In the genomic region with DNA sequence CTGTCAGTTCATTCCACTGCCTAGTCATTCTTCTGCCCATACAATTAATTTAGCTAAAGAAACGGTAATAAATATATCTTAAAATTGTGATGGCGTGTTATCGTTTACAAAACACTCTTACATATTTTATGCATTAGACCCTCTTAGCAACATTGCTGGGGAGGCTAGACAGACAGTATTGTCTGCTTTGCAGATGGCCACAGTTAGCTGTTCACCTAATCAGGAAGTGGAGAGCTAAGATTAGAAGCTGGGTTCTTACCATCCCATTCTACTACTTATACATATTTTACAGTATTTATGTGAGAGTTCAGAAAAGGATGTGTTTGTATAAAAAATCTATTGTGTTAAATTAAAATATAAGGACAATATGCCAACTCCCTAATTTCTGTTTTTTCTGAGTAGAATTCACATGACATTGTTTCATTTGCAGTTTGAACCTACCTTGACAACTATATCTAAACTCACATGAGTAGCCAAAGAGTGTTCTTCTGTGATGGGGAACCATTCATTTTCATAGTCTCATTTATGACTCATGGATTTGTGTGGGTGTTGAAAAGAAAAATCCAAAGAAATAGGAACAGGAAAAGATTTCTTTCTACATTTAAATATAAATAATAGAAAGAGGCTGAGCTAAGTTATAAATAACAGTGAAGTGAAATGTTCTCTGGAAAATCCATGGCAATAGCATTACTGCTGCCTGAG, we compare ENCODE assay signal across 19 cellular contexts. TPM values are rescaled to one million over a fixed set of nuclear protein-coding genes. Genes with fewer than 3 reads are reported as not detected.
DNase-seq lines count a peak whose midpoint lies in the region; ATAC-seq and TF ChIP-seq lines count a peak whose summit lies in the region.
"Had no signal": no experiment of that assay in that cellular context is flagged by ENCODE, and none has a peak within 500 bp of the region (broad histone marks: within the 10 kb centered on the region; RNA-seq: fewer than 3 reads in every experiment).

No MANE protein-coding gene starts in this region.

- POLR2A ChIA-PET in GM10248 (lab: Yijun Ruan, JAX) = no interaction called here

- H3K9me3 ChIP-seq in osteoblast (ENCODE audit: low read depth, low read length) = no peaks in the 10 kb centered on the region
- H3K9me3 ChIP-seq: body of pancreas, MG63, upper lobe of left lung had no signal

- H3K27ac ChIP-seq in osteoblast (ENCODE audit: low read depth, low read length) = peak overlapping the region; percentile 86
- H3K27ac ChIP-seq: body of pancreas, upper lobe of left lung had no signal

- H3K4me2 ChIP-seq in osteoblast (ENCODE audit: insufficient read depth, low read length) = peak overlapping the region; percentile 41

- no peaks in the 10 kb centered on the region for H3K27me3 ChIP-seq in osteoblast (ENCODE audit: insufficient read depth, low read length)
- H3K27me3 ChIP-seq: body of pancreas, MG63, upper lobe of left lung had no signal

- DNase-seq in amniotic epithelial cell (ENCODE audit: low read depth) = peak; percentile 27
- no peak for DNase-seq in osteoblast (ENCODE audit: insufficient read length, low spot score, missing footprints)
- DNase-seq in GM10248 (ENCODE audit: extremely low spot score) = no peak
- no peak for DNase-seq in nucleus accumbens (lab: John Stamatoyannopoulos, UW)
- no peak for DNase-seq in retina
- no peak for DNase-seq in hypothalamus (lab: John Stamatoyannopoulos, UW)
- DNase-seq: activated effector memory CD4-positive, alpha-beta T cell treated with Interleukin-2 at 50 U/mL for 16 hours; body of pancreas; GOT3; MG63; naive thymus-derived CD8-positive, alpha-beta T cell; NCI-H2171; right cardiac atrium; SIG-M5; stimulated activated CD4-positive, alpha-beta T cell treated with anti-CD3 and anti-CD28 coated beads, Interleukin-4, amount 100 ng/mL, for 24 hours; upper lobe of left lung had no signal

- no peak overlapping the region for H3K4me3 ChIP-seq in osteoblast (ENCODE audit: insufficient read depth, low read length)
- H3K4me3 ChIP-seq: body of pancreas, MG63, upper lobe of left lung had no signal

- H3K79me2 ChIP-seq in osteoblast (ENCODE audit: insufficient read depth, low read length) = no peaks in the 10 kb centered on the region

- H3K36me3 ChIP-seq in osteoblast (ENCODE audit: insufficient read depth, low read length) = no peaks in the 10 kb centered on the region
- H3K36me3 ChIP-seq: MG63, upper lobe of left lung had no signal

- no peak overlapping the region for H2AFZ ChIP-seq in osteoblast (ENCODE audit: low read length)

- H4K20me1 ChIP-seq in osteoblast (ENCODE audit: insufficient read depth, low read length) = no peaks in the 10 kb centered on the region

- ATAC-seq in GM18858 (IDR thresholded peaks at IDR 0.05; ENCODE audit: unreplicated experiment) (peak; percentile 47), HG02885 (IDR thresholded peaks at IDR 0.05; ENCODE audit: poor library complexity, unreplicated experiment) (peak; percentile 54)
- ATAC-seq: body of pancreas; naive thymus-derived CD8-positive, alpha-beta T cell; right cardiac atrium had no signal

- peaks cover 41% of the 10 kb centered on the region for H3K4me1 ChIP-seq in osteoblast (ENCODE audit: insufficient read depth, low read length)

- CTCF ChIA-PET in GM10248 (lab: Yijun Ruan, JAX) = interaction anchor here (1.4 to 1.6 kb wide), 2 partner anchors 11 to 42 kb away, joined by 3 to 6 read pairs; no protein-coding TSS in a partner anchor

- TF ChIP-seq CTCF in osteoblast (IDR thresholded peaks at IDR 0.05; ENCODE audit: extremely low read depth, low read depth, low read length) = no peak
- TF ChIP-seq CTCF in GM10248 (IDR thresholded peaks at IDR 0.05; ENCODE audit: control extremely low read depth, extremely low read depth, low read depth, missing control alignments) = no peak

RNA-seq across cellular contexts. Expression of a gene that starts 41.7 kb away (rescaled TPM):
- 1.2 and 2.2 TPM in 2 replicates for total RNA-seq in osteoblast
- total RNA-seq: HT-29; naive thymus-derived CD8-positive, alpha-beta T cell had no signal
